Comparison of ENCODE assay signal across 22 cellular contexts in genomic region chr12:43292699-43293098, GRCh38.
A peak's percentile ranks its signal among the peaks of the same experiment; 100 is the strongest.
DNase-seq lines count a peak whose midpoint lies in the region; ATAC-seq, FAIRE-seq and TF ChIP-seq lines count a peak whose summit lies in the region.
"Had no signal": no experiment of that assay in that cellular context is flagged by ENCODE, and none has a peak within 500 bp of the region (broad histone marks: within the 10 kb centered on the region; RNA-seq: fewer than 3 reads in every experiment).

No MANE protein-coding gene starts in this region.

- H3K4me3 Mint-ChIP-seq in mesothelial cell of epicardium = no peak overlapping the region
- no peak overlapping the region for H3K4me3 Mint-ChIP-seq in stimulated activated memory B cell treated with anti-CD40 and anti-IgM and Interleukin-4, amounts not matched to agents 10 μg/mL and 1 μg/mL and 100 μg/mL, for 72 hours
- H3K4me3 Mint-ChIP-seq: activated CD4-positive, alpha-beta T cell treated with anti-CD3 and anti-CD28 coated beads, Interleukin-2, amount 10 ng/mL, durations not matched to agents 7 days and 5 days; activated naive CD4-positive, alpha-beta T cell treated with anti-CD3 and anti-CD28 coated beads, Interleukin-2, amount 50 U/mL, for 24 hours; central memory CD8-positive, alpha-beta T cell; natural killer cell treated with Interleukin-12 subunit alpha and Interleukin-12 subunit beta and Interleukin-15 and Interleukin-18, amount 100 ng/mL, for 72 hours had no signal

- no peaks in the 10 kb centered on the region for H3K27me3 ChIP-seq in H1 (replicated peaks in 1 of 4; ENCODE audit: control insufficient read depth in 3 of 4, extremely low read depth in 1 of 4, insufficient read depth in 3 of 4, low read length in 3 of 4)
- no peaks in the 10 kb centered on the region for H3K27me3 ChIP-seq in pancreas
- H3K27me3 ChIP-seq: left lung, right atrium auricular region, SJSA1, thyroid gland had no signal

- no peak for TF ChIP-seq CTCF in H1 (IDR thresholded peaks at IDR 0.05; ENCODE audit: control extremely low read depth in 1 of 3, insufficient read depth in 1 of 3, low read depth in 1 of 3, low read length in 3 of 3)
- no peak for TF ChIP-seq CTCF in mesothelial cell of epicardium (IDR thresholded peaks at IDR 0.05; ENCODE audit: unreplicated experiment)
- no peak for TF ChIP-seq CTCF in pancreas (IDR thresholded peaks at IDR 0.05)

- H2BK20ac ChIP-seq in H1 (ENCODE audit: low read length) = no peak overlapping the region

- peaks cover 60% of the 10 kb centered on the region for H3K4me1 Mint-ChIP-seq in mesothelial cell of epicardium
- no peaks in the 10 kb centered on the region for H3K4me1 Mint-ChIP-seq in stimulated activated memory B cell treated with anti-CD40 and anti-IgM and Interleukin-4, amounts not matched to agents 10 μg/mL and 1 μg/mL and 100 μg/mL, for 72 hours
- H3K4me1 Mint-ChIP-seq: activated CD4-positive, alpha-beta T cell treated with anti-CD3 and anti-CD28 coated beads, Interleukin-2, amount 10 ng/mL, durations not matched to agents 7 days and 5 days; activated naive CD4-positive, alpha-beta T cell treated with anti-CD3 and anti-CD28 coated beads, Interleukin-2, amount 50 U/mL, for 24 hours; central memory CD8-positive, alpha-beta T cell had no signal

- intact Hi-C loops in pancreas (cut with DNase I) = no loop called here

- ATAC-seq in GM18907 (IDR thresholded peaks at IDR 0.05; ENCODE audit: unreplicated experiment) (no peak), pancreas (no peak)
- ATAC-seq in stimulated activated memory B cell treated with anti-CD40 and anti-IgM and Interleukin-4, amounts not matched to agents 10 μg/mL and 1 μg/mL and 100 μg/mL, for 72 hours = no peak
- ATAC-seq: left lung; natural killer cell treated with Interleukin-12 subunit alpha and Interleukin-12 subunit beta and Interleukin-15 and Interleukin-18, amount 100 ng/mL, for 72 hours had no signal

- no peaks in the 10 kb centered on the region for H3K36me3 ChIP-seq in H1 (ENCODE audit: control insufficient read depth in 2 of 4, insufficient read depth in 4 of 4, low read length in 3 of 4)
- no peaks in the 10 kb centered on the region for H3K36me3 ChIP-seq in pancreas
- H3K36me3 ChIP-seq: left lung, right atrium auricular region, SJSA1, thyroid gland had no signal

- peak; percentile 42 for DNase-seq in COLO829 (ENCODE audit: low spot score)
- DNase-seq in NCI-H69 (lab: John Stamatoyannopoulos, UW) = peak; percentile 18
- DNase-seq in H1 (ENCODE audit: low read depth in 1 of 2, low spot score in 2 of 2) = no peak
- DNase-seq in mesothelial cell of epicardium (ENCODE audit: low spot score in 2 of 2, unreplicated experiment in 2 of 2) = no peak
- DNase-seq in DMS153 (lab: John Stamatoyannopoulos, UW) = no peak
- no peak for DNase-seq in pancreas
- DNase-seq: activated CD4-positive, alpha-beta T cell treated with anti-CD3 and anti-CD28 coated beads, Interleukin-2, amount 10 ng/mL, durations not matched to agents 7 days and 5 days; left lung; NCI-H1048; NCI-H2171; stimulated activated CD4-positive, alpha-beta T cell treated with anti-CD3 and anti-CD28 coated beads, Interleukin-2, amount 100 ng/mL, for 48 hours; stimulated activated CD8-positive, alpha-beta memory T cell treated with anti-CD3 and anti-CD28 coated beads, Interleukin-4, amount 100 ng/mL, for 48 hours; T1000; thyroid gland had no signal

- no peak overlapping the region for H4K8ac ChIP-seq in H1 (ENCODE audit: extremely low read depth, insufficient read depth, low read length)

- H3K4me2 ChIP-seq in H1 (ENCODE audit: insufficient read depth in 1 of 2, low read depth in 2 of 2, low read length in 2 of 2) = no peak overlapping the region

- no peak overlapping the region for H2BK5ac ChIP-seq in H1 (ENCODE audit: low read depth, low read length)

- H3K27ac ChIP-seq in H1 (ENCODE audit: low read depth, low read length) (no peak overlapping the region), pancreas (no peak overlapping the region)
- H3K27ac ChIP-seq: left lung, right atrium auricular region, SJSA1, thyroid gland had no signal

- H3K79me2 ChIP-seq in H1 (ENCODE audit: control insufficient read depth in 1 of 2, insufficient read depth in 2 of 2, low read length in 2 of 2) = no peaks in the 10 kb centered on the region

- no peaks in the 10 kb centered on the region for H3K9me3 ChIP-seq in H1 (ENCODE audit: insufficient read depth in 2 of 2, low read depth in 1 of 2, low read length in 1 of 2)
- no peaks in the 10 kb centered on the region for H3K9me3 ChIP-seq in pancreas
- H3K9me3 ChIP-seq: left lung, right atrium auricular region, SJSA1, thyroid gland had no signal

- peak overlapping the region; percentile 28 for H3K27ac Mint-ChIP-seq in mesothelial cell of epicardium
- H3K27ac Mint-ChIP-seq in stimulated activated memory B cell treated with anti-CD40 and anti-IgM and Interleukin-4, amounts not matched to agents 10 μg/mL and 1 μg/mL and 100 μg/mL, for 72 hours = no peak overlapping the region
- H3K27ac Mint-ChIP-seq: activated CD4-positive, alpha-beta T cell treated with anti-CD3 and anti-CD28 coated beads, Interleukin-2, amount 10 ng/mL, durations not matched to agents 7 days and 5 days; activated naive CD4-positive, alpha-beta T cell treated with anti-CD3 and anti-CD28 coated beads, Interleukin-2, amount 50 U/mL, for 24 hours; natural killer cell treated with Interleukin-12 subunit alpha and Interleukin-12 subunit beta and Interleukin-15 and Interleukin-18, amount 100 ng/mL, for 72 hours had no signal

- H3K9me3 Mint-ChIP-seq in mesothelial cell of epicardium = peaks cover 6% of the 10 kb centered on the region
- peaks cover 4% of the 10 kb centered on the region for H3K9me3 Mint-ChIP-seq in stimulated activated memory B cell treated with anti-CD40 and anti-IgM and Interleukin-4, amounts not matched to agents 10 μg/mL and 1 μg/mL and 100 μg/mL, for 72 hours
- H3K9me3 Mint-ChIP-seq: activated CD4-positive, alpha-beta T cell treated with anti-CD3 and anti-CD28 coated beads, Interleukin-2, amount 10 ng/mL, durations not matched to agents 7 days and 5 days; activated naive CD4-positive, alpha-beta T cell treated with anti-CD3 and anti-CD28 coated beads, Interleukin-2, amount 50 U/mL, for 24 hours had no signal

- H2AK5ac ChIP-seq in H1 (ENCODE audit: low read depth, low read length) = no peak overlapping the region

- no peak overlapping the region for H3K23ac ChIP-seq in H1 (ENCODE audit: insufficient read length)

- no peak for TF ChIP-seq POLR2A in H1 (IDR thresholded peaks at IDR 0.05; ENCODE audit: control extremely low read depth in 1 of 2, low read depth in 2 of 2, low read length in 2 of 2)

- H2AFZ ChIP-seq in H1 (ENCODE audit: low read length) = peak overlapping the region; percentile 0; the same call in 1 of the 2 replicates

- no peak overlapping the region for H3K4ac ChIP-seq in H1 (replicated peaks; ENCODE audit: insufficient read length, low read depth, low read length)

- H3K4me1 ChIP-seq in H1 (replicated peaks in 1 of 4; ENCODE audit: control insufficient read depth in 3 of 4, insufficient read depth in 4 of 4, low read length in 3 of 4) (no peaks in the 10 kb centered on the region), pancreas (no peaks in the 10 kb centered on the region)
- H3K4me1 ChIP-seq: right atrium auricular region, SJSA1, thyroid gland had no signal

- H3K14ac ChIP-seq in H1 (ENCODE audit: insufficient read length) = no peak overlapping the region

- no peaks in the 10 kb centered on the region for H3K36me3 Mint-ChIP-seq in mesothelial cell of epicardium
- no peaks in the 10 kb centered on the region for H3K36me3 Mint-ChIP-seq in stimulated activated memory B cell treated with anti-CD40 and anti-IgM and Interleukin-4, amounts not matched to agents 10 μg/mL and 1 μg/mL and 100 μg/mL, for 72 hours
- H3K36me3 Mint-ChIP-seq: activated naive CD4-positive, alpha-beta T cell treated with anti-CD3 and anti-CD28 coated beads, Interleukin-2, amount 50 U/mL, for 24 hours; natural killer cell treated with Interleukin-12 subunit alpha and Interleukin-12 subunit beta and Interleukin-15 and Interleukin-18, amount 100 ng/mL, for 72 hours had no signal

- CTCF ChIA-PET in H1 (lab: Charles Lee; ENCODE audit: partially characterized antibody) = no interaction called here

- no peak overlapping the region for H2BK12ac ChIP-seq in H1 (ENCODE audit: low read depth, low read length)

- H4K20me1 ChIP-seq in H1 (replicated peaks in 1 of 2; ENCODE audit: control insufficient read depth in 1 of 2, insufficient read depth in 2 of 2, low read length in 2 of 2) = no peaks in the 10 kb centered on the region

- no peaks in the 10 kb centered on the region for H3K79me1 ChIP-seq in H1 (ENCODE audit: low read depth, low read length)

- FAIRE-seq in H1 (lab: Jason Lieb, UNC) (no peak), pancreas (lab: Jason Lieb, UNC) (no peak)
- FAIRE-seq: D721Med had no signal

- H3K4me3 ChIP-seq in H1 (ENCODE audit: extremely low read depth in 1 of 4, insufficient read depth in 2 of 4, low read depth in 3 of 4, low read length in 4 of 4) (no peak overlapping the region), pancreas (no peak overlapping the region)
- H3K4me3 ChIP-seq: left lung, right atrium auricular region, SJSA1, thyroid gland had no signal

- no peak for TF ChIP-seq RAD21 in H1 (IDR thresholded peaks at IDR 0.05 in 1 of 2, conservative IDR thresholded peaks at IDR 0.05 in 1 of 2; ENCODE audit: low read depth in 2 of 2, low read length in 2 of 2)

- no peaks in the 10 kb centered on the region for H3K23me2 ChIP-seq in H1 (ENCODE audit: low read depth, low read length)

- H3K18ac ChIP-seq in H1 (ENCODE audit: extremely low read depth, low read length) = no peak overlapping the region

- POLR2A ChIA-PET in H1 (lab: Charles Lee; ENCODE audit: partially characterized antibody) = no interaction called here

- H2BK15ac ChIP-seq in H1 (ENCODE audit: low read length) = no peak overlapping the region

- H3K9ac ChIP-seq in H1 (replicated peaks in 1 of 4; ENCODE audit: extremely low read depth in 1 of 4, low read depth in 3 of 4, low read length in 3 of 4) = no peak overlapping the region

- no peak overlapping the region for H4K5ac ChIP-seq in H1 (ENCODE audit: insufficient read length, low read depth, low read length)

- no peaks in the 10 kb centered on the region for H3K27me3 Mint-ChIP-seq in mesothelial cell of epicardium (ENCODE audit: low read depth)
- peaks cover 22% of the 10 kb centered on the region for H3K27me3 Mint-ChIP-seq in stimulated activated memory B cell treated with anti-CD40 and anti-IgM and Interleukin-4, amounts not matched to agents 10 μg/mL and 1 μg/mL and 100 μg/mL, for 72 hours
- H3K27me3 Mint-ChIP-seq: activated naive CD4-positive, alpha-beta T cell treated with anti-CD3 and anti-CD28 coated beads, Interleukin-2, amount 50 U/mL, for 24 hours; central memory CD8-positive, alpha-beta T cell; natural killer cell treated with Interleukin-12 subunit alpha and Interleukin-12 subunit beta and Interleukin-15 and Interleukin-18, amount 100 ng/mL, for 72 hours had no signal

- no peak for TF ChIP-seq EP300 in H1 (IDR thresholded peaks at IDR 0.05; ENCODE audit: borderline replicate concordance in 1 of 2, low read depth in 2 of 2, low read length in 2 of 2)

- H3K56ac ChIP-seq in H1 (replicated peaks; ENCODE audit: insufficient read length, low read depth, low read length) = no peak overlapping the region

- no peak overlapping the region for H2BK120ac ChIP-seq in H1 (replicated peaks; ENCODE audit: low read depth, low read length)

- WGBS in H1 (ENCODE audit: extremely low coverage in 1 of 2, insufficient coverage in 1 of 2, insufficient read length in 1 of 2, insufficient replicate concordance in 2 of 2, low coverage in 1 of 2, low lambda C conversion rate in 2 of 2, missing lambda C conversion rate in 1 of 2), 2 experiments = 91% methylated on average over 2 of the region's 2 CpGs; no CpG with 5 or more reads in 1 of the 2 experiments
- 75 to 76% methylated on average over 2 of the region's 2 CpGs for WGBS in pancreas, 2 donors

- no peak overlapping the region for H4K91ac ChIP-seq in H1 (replicated peaks; ENCODE audit: insufficient read length, low read length)

Comparison
In these comparisons a context has a peak if more than half of its experiments do, and no peak if none do; other contexts are left out.
1. DNase-seq: peak in COLO829 (single experiment) and NCI-H69 (single experiment); none in H1 (0 of 2), mesothelial cell of epicardium (0 of 2), DMS153 (single experiment) and pancreas (0 of 6).